ENCODE assay signal across 7 cellular contexts in genomic region chr14:74083161-74083560, GRCh38. TPM values are rescaled to one million over a fixed set of nuclear protein-coding genes. Genes with fewer than 3 reads are reported as not detected.
A peak's percentile ranks its signal among the peaks of the same experiment; 100 is the strongest.
DNase-seq lines count a peak whose midpoint lies in the region; ATAC-seq lines count a peak whose summit lies in the region.

No MANE protein-coding gene starts in this region.

- H3K4me1 ChIP-seq in HUES48 (ENCODE audit: control insufficient read depth, insufficient read depth, low read length) (peaks cover 12% of the 10 kb centered on the region), iPS-15b (ENCODE audit: control insufficient read depth, insufficient read depth, low read length) (no peaks in the 10 kb centered on the region)

- H3K9ac ChIP-seq in HUES48 (ENCODE audit: low read depth, low read length) (peak overlapping the region; percentile 86), iPS-15b (ENCODE audit: low read depth, low read length) (peak overlapping the region; percentile 62)

- DNase-seq in activated CD4-positive, alpha-beta memory T cell treated with anti-CD3 and anti-CD28 coated beads for 36 hours: no peak
- no peak for DNase-seq in stimulated activated naive B cell treated with anti-CD40 and anti-IgM and Interleukin-4, amounts not matched to agents 10 μg/mL and 1 μg/mL and 100 μg/mL, for 72 hours
- DNase-seq in SW 1271 (lab: John Stamatoyannopoulos, UW) (no peak), dermis blood vessel endothelial cell (no peak)

- H3K4me3 Mint-ChIP-seq in activated CD4-positive, alpha-beta memory T cell treated with anti-CD3 and anti-CD28 coated beads for 36 hours: peak overlapping the region; percentile 100
- H3K4me3 Mint-ChIP-seq in stimulated activated naive B cell treated with anti-CD40 and anti-IgM and Interleukin-4, amounts not matched to agents 10 μg/mL and 1 μg/mL and 100 μg/mL, for 72 hours: peak overlapping the region; percentile 99 to 100

- no peak overlapping the region for H3K27ac Mint-ChIP-seq in activated CD4-positive, alpha-beta memory T cell treated with anti-CD3 and anti-CD28 coated beads for 36 hours
- H3K27ac Mint-ChIP-seq in stimulated activated naive B cell treated with anti-CD40 and anti-IgM and Interleukin-4, amounts not matched to agents 10 μg/mL and 1 μg/mL and 100 μg/mL, for 72 hours: no peak overlapping the region

- peak overlapping the region; percentile 92 for H3K27ac ChIP-seq in HUES48 (ENCODE audit: low read depth, low read length)

- H3K27me3 ChIP-seq in HUES48 (ENCODE audit: control insufficient read depth, insufficient read depth, low read length) (no peaks in the 10 kb centered on the region), iPS-15b (ENCODE audit: control insufficient read depth, insufficient read depth, low read length) (no peaks in the 10 kb centered on the region)

- CTCF ChIA-PET in activated CD4-positive, alpha-beta memory T cell treated with anti-CD3 and anti-CD28 coated beads for 36 hours (lab: Charles Lee): interaction anchor here (2.0 kb wide), 1 partner anchor 169 kb away, joined by 7 read pairs; no protein-coding TSS in a partner anchor

- intact Hi-C loops in activated CD4-positive, alpha-beta memory T cell treated with anti-CD3 and anti-CD28 coated beads for 36 hours (cut with micrococcal nuclease): loop anchor here (5.0 to 10.0 kb wide), 3 partner anchors 172 to 629 kb away; partner anchors contain the start of genes AREL1 and FCF1

- peaks cover 2% of the 10 kb centered on the region for H3K36me3 Mint-ChIP-seq in activated CD4-positive, alpha-beta memory T cell treated with anti-CD3 and anti-CD28 coated beads for 36 hours
- H3K36me3 Mint-ChIP-seq in stimulated activated naive B cell treated with anti-CD40 and anti-IgM and Interleukin-4, amounts not matched to agents 10 μg/mL and 1 μg/mL and 100 μg/mL, for 72 hours: peaks cover 0 to 2% of the 10 kb centered on the region in 2 donors

- H3K9me3 Mint-ChIP-seq in activated CD4-positive, alpha-beta memory T cell treated with anti-CD3 and anti-CD28 coated beads for 36 hours: no peaks in the 10 kb centered on the region
- no peaks in the 10 kb centered on the region for H3K9me3 Mint-ChIP-seq in stimulated activated naive B cell treated with anti-CD40 and anti-IgM and Interleukin-4, amounts not matched to agents 10 μg/mL and 1 μg/mL and 100 μg/mL, for 72 hours

- POLR2A ChIA-PET in activated CD4-positive, alpha-beta memory T cell treated with anti-CD3 and anti-CD28 coated beads for 36 hours (lab: Charles Lee): no interaction called here

- peaks cover 31% of the 10 kb centered on the region for H3K4me1 Mint-ChIP-seq in activated CD4-positive, alpha-beta memory T cell treated with anti-CD3 and anti-CD28 coated beads for 36 hours (ENCODE audit: low read depth)
- peaks cover 14 to 26% of the 10 kb centered on the region in 2 donors for H3K4me1 Mint-ChIP-seq in stimulated activated naive B cell treated with anti-CD40 and anti-IgM and Interleukin-4, amounts not matched to agents 10 μg/mL and 1 μg/mL and 100 μg/mL, for 72 hours

- no peaks in the 10 kb centered on the region for H3K36me3 ChIP-seq in HUES48 (ENCODE audit: control insufficient read depth, insufficient read depth, low read length)
- no peaks in the 10 kb centered on the region for H3K36me3 ChIP-seq in iPS-15b (ENCODE audit: control insufficient read depth, insufficient read depth, low read length)

- H3K9me3 ChIP-seq in HUES48 (ENCODE audit: control insufficient read depth, insufficient read depth, low read length) (no peaks in the 10 kb centered on the region), iPS-15b (ENCODE audit: control insufficient read depth, insufficient read depth, low read length) (no peaks in the 10 kb centered on the region)

- H3K27me3 Mint-ChIP-seq in activated CD4-positive, alpha-beta memory T cell treated with anti-CD3 and anti-CD28 coated beads for 36 hours: no peaks in the 10 kb centered on the region
- no peaks in the 10 kb centered on the region for H3K27me3 Mint-ChIP-seq in stimulated activated naive B cell treated with anti-CD40 and anti-IgM and Interleukin-4, amounts not matched to agents 10 μg/mL and 1 μg/mL and 100 μg/mL, for 72 hours

- H3K4me3 ChIP-seq in HUES48 (ENCODE audit: low read depth, low read length) (peak overlapping the region; percentile 92), iPS-15b (ENCODE audit: low read depth, low read length) (peak overlapping the region; percentile 98)

- no peak for ATAC-seq in stimulated activated naive B cell treated with anti-CD40 and anti-IgM and Interleukin-4, amounts not matched to agents 10 μg/mL and 1 μg/mL and 100 μg/mL, for 72 hours (replicated peaks)
- ATAC-seq in GM18519 (IDR thresholded peaks at IDR 0.05; ENCODE audit: low FRiP score, unreplicated experiment): no peak

RNA-seq across cellular contexts. Expression of gene ALDH6A1, which starts 1.1 kb away (rescaled TPM):
- 10 to 100 TPM; 25.0 to 25.7 TPM for total RNA-seq in activated CD4-positive, alpha-beta memory T cell treated with anti-CD3 and anti-CD28 coated beads for 36 hours
- 27.9 and 35.0 TPM in 2 replicates for total RNA-seq in dermis blood vessel endothelial cell

RNA-seq across cellular contexts. Expression of gene LIN52, which starts 1.6 kb away (rescaled TPM):
- 10 to 100 TPM; 13.5 to 14.4 TPM for total RNA-seq in activated CD4-positive, alpha-beta memory T cell treated with anti-CD3 and anti-CD28 coated beads for 36 hours
- total RNA-seq in dermis blood vessel endothelial cell: 8.5 and 9.6 TPM in 2 replicates
